ENCODE assay signal across 13 cellular contexts in the genomic region with DNA sequence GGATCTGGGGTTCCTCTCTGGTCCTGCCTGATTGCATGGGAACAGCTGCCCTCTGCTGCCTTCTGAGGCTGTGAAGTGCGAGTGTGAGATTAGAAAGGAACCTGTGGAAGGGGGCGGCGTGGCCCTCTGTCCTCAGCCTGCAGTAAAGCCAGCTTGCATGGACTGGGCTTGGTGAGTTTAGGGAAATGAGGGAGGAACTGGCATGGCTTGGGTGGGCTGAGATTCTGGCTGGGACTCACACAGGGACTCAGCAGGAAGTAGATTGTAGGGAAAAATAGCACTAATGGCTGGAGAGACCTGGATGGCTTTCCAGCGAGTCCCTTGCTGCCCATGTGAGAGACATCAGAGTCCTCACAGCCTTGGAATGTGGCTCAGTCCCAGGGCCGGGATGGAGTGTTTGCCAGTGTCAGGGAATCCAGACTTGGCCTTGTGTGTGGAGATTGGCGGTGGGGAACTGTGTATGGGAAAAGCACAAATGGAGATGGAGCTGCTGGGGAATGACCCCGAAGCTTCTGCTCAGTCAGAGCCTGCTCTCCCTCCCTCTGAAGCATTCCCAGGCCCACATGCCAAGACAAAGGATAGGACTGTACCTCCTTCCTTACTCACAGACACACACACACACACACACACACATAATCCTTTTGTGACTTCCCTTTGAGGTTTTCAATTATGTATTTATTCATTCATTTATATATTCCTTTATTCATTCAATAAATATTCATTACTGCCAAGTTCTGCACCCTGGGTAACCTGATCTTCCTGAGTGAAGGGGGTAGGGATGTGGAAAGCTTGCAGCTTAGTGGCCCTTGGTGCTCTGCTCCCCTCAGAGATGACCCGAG.
A peak's percentile ranks its signal among the peaks of the same experiment; 100 is the strongest.
DNase-seq lines count a peak whose midpoint lies in the region; TF ChIP-seq lines count a peak whose summit lies in the region.
"Had no signal": no experiment of that assay in that cellular context is flagged by ENCODE, and none has a peak within 500 bp of the region (broad histone marks: within the 10 kb centered on the region; RNA-seq: fewer than 3 reads in every experiment).

No MANE protein-coding gene starts in this region.

- H3K27me3 Mint-ChIP-seq in mesothelial cell of epicardium (ENCODE audit: low read depth), result no peaks in the 10 kb centered on the region

- H3K4me1 ChIP-seq in HAP-1, result no peaks in the 10 kb centered on the region
- H3K4me1 ChIP-seq: breast epithelium had no signal

- intact Hi-C loops in posterior cingulate gyrus (cut with DNase I), result no loop called here

- DNase-seq in EL (peak; percentile 39), NCI-H2196 (lab: John Stamatoyannopoulos, UW; ENCODE audit: unreplicated experiment) (peak; percentile 29), foreskin fibroblast (peak; percentile 31 to 58), mesothelial cell of epicardium (ENCODE audit: low spot score in 2 of 2, unreplicated experiment in 2 of 2) (no peak), posterior cingulate gyrus (no peak), superior temporal gyrus (ENCODE audit: extremely low spot score) (no peak), hypothalamus (lab: John Stamatoyannopoulos, UW) (no peak), HAP-1 (ENCODE audit: low spot score in 2 of 2) (no peak)
- DNase-seq: activated T-cell treated with anti-CD3 and anti-CD28 coated beads, Interleukin-2, amount 50 U/mL, for 1 hour; CD4-positive, alpha-beta memory T cell; gastrocnemius medialis; NCI-H1436 treated with DMSO at 0.1 percent for 48 hours had no signal

- no peak overlapping the region for H3K4me3 Mint-ChIP-seq in mesothelial cell of epicardium
- H3K4me3 Mint-ChIP-seq: CD4-positive, alpha-beta memory T cell had no signal

- H3K4me1 Mint-ChIP-seq in mesothelial cell of epicardium, result peaks cover 38% of the 10 kb centered on the region
- H3K4me1 Mint-ChIP-seq: CD4-positive, alpha-beta memory T cell had no signal

- H3K36me3 ChIP-seq in HAP-1 (replicated peaks), result no peaks in the 10 kb centered on the region
- H3K36me3 ChIP-seq: breast epithelium, gastrocnemius medialis had no signal

- H3K9me3 ChIP-seq in HAP-1, result no peaks in the 10 kb centered on the region
- H3K9me3 ChIP-seq: gastrocnemius medialis had no signal

- no peaks in the 10 kb centered on the region for H3K9me3 Mint-ChIP-seq in mesothelial cell of epicardium
- H3K9me3 Mint-ChIP-seq: CD4-positive, alpha-beta memory T cell had no signal

- in situ Hi-C loops in HAP-1 (cut with MboI; ENCODE audit: low sequenced_read_pairs), result no loop called here

- no peaks in the 10 kb centered on the region for H3K36me3 Mint-ChIP-seq in mesothelial cell of epicardium
- H3K36me3 Mint-ChIP-seq: CD4-positive, alpha-beta memory T cell had no signal

- no peak for TF ChIP-seq CTCF in foreskin fibroblast (IDR thresholded peaks at IDR 0.05; ENCODE audit: low read depth, low read length)
- no peak for TF ChIP-seq CTCF in mesothelial cell of epicardium (IDR thresholded peaks at IDR 0.05; ENCODE audit: unreplicated experiment)

- H3K27ac Mint-ChIP-seq in mesothelial cell of epicardium, result peak overlapping the region; percentile 44
- H3K27ac Mint-ChIP-seq: CD4-positive, alpha-beta memory T cell had no signal

- H3K4me3 ChIP-seq in foreskin fibroblast (ENCODE audit: low read depth in 1 of 2, low read length in 2 of 2) (no peak overlapping the region), HAP-1 (no peak overlapping the region)
- H3K4me3 ChIP-seq: breast epithelium, gastrocnemius medialis had no signal

- H3K27me3 ChIP-seq in HAP-1 (ENCODE audit: low read depth), result no peaks in the 10 kb centered on the region
- H3K27me3 ChIP-seq: breast epithelium, gastrocnemius medialis had no signal

Comparison
In these comparisons a context has a peak if more than half of its experiments do, and no peak if none do; other contexts are left out.
1. DNase-seq: peak in EL (single experiment), NCI-H2196 (single experiment) and foreskin fibroblast (2 of 2); none in mesothelial cell of epicardium (0 of 2), posterior cingulate gyrus (0 of 10), superior temporal gyrus (single experiment), hypothalamus (0 of 51) and HAP-1 (0 of 2).